ENCODE assay signal across 18 cellular contexts in the genomic region with DNA sequence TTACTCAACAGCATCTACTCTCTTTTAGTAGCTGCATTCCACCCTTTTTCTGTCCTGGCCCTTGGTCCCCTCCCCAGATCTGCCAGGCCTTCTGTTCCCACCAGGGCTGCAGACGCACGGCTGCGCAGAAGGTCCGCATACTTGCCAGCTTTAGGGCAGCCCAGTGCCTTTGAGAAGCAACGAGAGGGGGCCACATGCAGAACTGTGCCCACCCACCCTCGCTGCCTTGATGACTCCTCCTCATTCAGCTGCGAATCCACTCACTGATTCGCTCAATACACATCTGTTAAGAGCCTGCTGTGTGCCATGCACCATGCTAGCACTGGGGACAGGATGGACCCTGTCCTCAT. TPM values are rescaled to one million over a fixed set of nuclear protein-coding genes. Genes with fewer than 3 reads are reported as not detected.
"Had no signal": no experiment of that assay in that cellular context is flagged by ENCODE, and none has a peak within 500 bp of the region (broad histone marks: within the 10 kb centered on the region; RNA-seq: fewer than 3 reads in every experiment).

No MANE protein-coding gene starts in this region.

- H3K4me1 ChIP-seq: colonic mucosa, SJSA1, suprapubic skin, vagina had no signal

- ATAC-seq: activated CD8-positive, alpha-beta memory T cell treated with anti-CD3 and anti-CD28 coated beads, Interleukin-2, amount 10 ng/mL, durations not matched to agents 7 days and 5 days had no signal

- H3K9me3 ChIP-seq: colonic mucosa, ovary, SJSA1, suprapubic skin, vagina had no signal

- H3K4me3 ChIP-seq: colonic mucosa, lung, ovary, SJSA1, suprapubic skin, vagina had no signal

- DNase-seq: activated B cell treated with CpG ODN at 0.5 μM for 24 hours; activated CD4-positive, alpha-beta memory T cell treated with anti-CD3 and anti-CD28 coated beads, Interleukin-2, amount 10 ng/mL, durations not matched to agents 7 days and 5 days; activated CD4-positive, alpha-beta T cell treated with anti-CD3 and anti-CD28 coated beads for 4 hours; activated CD8-positive, alpha-beta memory T cell treated with anti-CD3 and anti-CD28 coated beads, Interleukin-2, amount 10 ng/mL, durations not matched to agents 7 days and 5 days; central memory CD4-positive, alpha-beta T cell; colonic mucosa; midbrain; ovary; stimulated activated CD4-positive, alpha-beta T cell treated with anti-CD3 and anti-CD28 coated beads, Interleukin-1b, Interleukin-23, amount 100 ng/mL, for 48 hours; stimulated activated naive CD4-positive, alpha-beta T cell treated with Interleukin-2 at 50 U/mL for 16 hours; trophoblast cell had no signal

- H3K27me3 ChIP-seq: colonic mucosa, ovary, SJSA1, vagina had no signal

- H3K27ac ChIP-seq: colonic mucosa, ovary, SJSA1, suprapubic skin, vagina had no signal

- H3K36me3 ChIP-seq: colonic mucosa, ovary, SJSA1, suprapubic skin, vagina had no signal

RNA-seq across cellular contexts. Expression of gene PRIMA1, which starts 39.2 kb away (rescaled TPM):
- total RNA-seq: activated B cell treated with CpG ODN at 0.5 μM for 24 hours; activated CD4-positive, alpha-beta memory T cell treated with anti-CD3 and anti-CD28 coated beads, Interleukin-2, amount 10 ng/mL, durations not matched to agents 7 days and 5 days; activated CD8-positive, alpha-beta memory T cell treated with anti-CD3 and anti-CD28 coated beads, Interleukin-2, amount 10 ng/mL, durations not matched to agents 7 days and 5 days; kidney epithelial cell; pulmonary artery endothelial cell; SJSA1 had no signal
- polyA plus RNA-seq: neural cell had no signal
